Comparison of ENCODE assay signal across 13 cellular contexts in genomic region chr3:192843742-192844350, GRCh38.
"Had no signal": no experiment of that assay in that cellular context is flagged by ENCODE, and none has a peak within 500 bp of the region (broad histone marks: within the 10 kb centered on the region; RNA-seq: fewer than 3 reads in every experiment).

No MANE protein-coding gene starts in this region.

- H3K4me1 ChIP-seq: testis had no signal

- H3K27ac ChIP-seq: cardiac muscle cell, esophagus muscularis mucosa, skin epidermis, testis had no signal

- H3K4me3 ChIP-seq: cardiac muscle cell, esophagus muscularis mucosa, lung, skin epidermis, testis had no signal

- ATAC-seq: left colon; stimulated activated naive CD8-positive, alpha-beta T cell treated with anti-CD3 and anti-CD28 coated beads, Interleukin-15, amount 100 ng/mL, for 72 hours had no signal

- H3K4me3 Mint-ChIP-seq: activated CD4-positive, alpha-beta T cell treated with anti-CD3 and anti-CD28 coated beads, Interleukin-2, amount 10 ng/mL, durations not matched to agents 24 days and 14 days; activated naive CD4-positive, alpha-beta T cell treated with anti-CD3 and anti-CD28 coated beads for 36 hours; naive B cell; stimulated activated naive CD8-positive, alpha-beta T cell treated with anti-CD3 and anti-CD28 coated beads, Interleukin-15, amount 100 ng/mL, for 72 hours had no signal

- DNase-seq: activated CD4-positive, alpha-beta T cell treated with anti-CD3 and anti-CD28 coated beads, Interleukin-2, amount 10 ng/mL, durations not matched to agents 24 days and 14 days; activated CD8-positive, alpha-beta memory T cell treated with anti-CD3 and anti-CD28 coated beads for 24 hours; activated naive CD4-positive, alpha-beta T cell treated with anti-CD3 and anti-CD28 coated beads for 36 hours; left colon; midbrain; naive B cell; stimulated activated CD4-positive, alpha-beta T cell treated with anti-CD3 and anti-CD28 coated beads, Interleukin-4, amount 100 ng/mL, for 4 hours; stimulated activated naive CD8-positive, alpha-beta T cell treated with anti-CD3 and anti-CD28 coated beads, Interleukin-15, amount 100 ng/mL, for 72 hours; testis had no signal

- H3K27me3 ChIP-seq: esophagus muscularis mucosa, testis had no signal

- H3K9me3 ChIP-seq: esophagus muscularis mucosa, testis had no signal

- H3K4me1 Mint-ChIP-seq: naive B cell had no signal

- H3K27ac Mint-ChIP-seq: activated CD4-positive, alpha-beta T cell treated with anti-CD3 and anti-CD28 coated beads, Interleukin-2, amount 10 ng/mL, durations not matched to agents 24 days and 14 days; activated naive CD4-positive, alpha-beta T cell treated with anti-CD3 and anti-CD28 coated beads for 36 hours had no signal

- H3K9me3 Mint-ChIP-seq: activated naive CD4-positive, alpha-beta T cell treated with anti-CD3 and anti-CD28 coated beads for 36 hours; stimulated activated naive CD8-positive, alpha-beta T cell treated with anti-CD3 and anti-CD28 coated beads, Interleukin-15, amount 100 ng/mL, for 72 hours had no signal

- H3K27me3 Mint-ChIP-seq: activated CD4-positive, alpha-beta T cell treated with anti-CD3 and anti-CD28 coated beads, Interleukin-2, amount 10 ng/mL, durations not matched to agents 24 days and 14 days had no signal

- H3K36me3 Mint-ChIP-seq: naive B cell had no signal

- H3K36me3 ChIP-seq: cardiac muscle cell, esophagus muscularis mucosa had no signal
